ENCODE assay signal across 15 cellular contexts in the genomic region with DNA sequence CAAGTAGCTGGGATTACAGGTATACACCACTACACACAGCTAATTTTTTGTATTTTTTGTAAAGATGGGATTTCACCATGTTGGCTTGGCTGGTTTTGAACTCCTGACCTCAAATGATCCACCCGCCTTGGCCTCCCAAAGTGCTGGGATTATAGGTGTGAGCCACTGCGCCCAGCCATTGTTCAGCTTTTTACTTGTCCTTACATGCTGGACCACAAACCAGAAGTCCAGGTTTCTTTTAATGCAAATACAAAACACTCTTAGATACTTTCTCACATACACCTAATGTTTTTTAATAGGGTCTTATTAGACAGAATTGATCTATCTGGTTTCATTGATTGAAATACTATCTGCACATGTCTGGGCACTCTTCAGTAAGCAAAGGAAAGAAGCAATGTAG.
"Had no signal": no experiment of that assay in that cellular context is flagged by ENCODE, and none has a peak within 500 bp of the region (broad histone marks: within the 10 kb centered on the region; RNA-seq: fewer than 3 reads in every experiment).

No MANE protein-coding gene starts in this region.

- H3K27me3 ChIP-seq: body of pancreas, right atrium auricular region had no signal

- ATAC-seq: body of pancreas; left ventricle myocardium superior; stimulated activated effector memory CD8-positive, alpha-beta T cell treated with anti-CD3 and anti-CD28 coated beads, Interleukin-12 subunit alpha, Interleukin-12 subunit beta, amount 100 ng/mL, for 72 hours had no signal

- H3K27ac Mint-ChIP-seq: activated CD4-positive, alpha-beta memory T cell treated with anti-CD3 and anti-CD28 coated beads, Interleukin-2, amount 10 ng/mL, durations not matched to agents 7 days and 5 days; stimulated activated effector memory CD8-positive, alpha-beta T cell treated with anti-CD3 and anti-CD28 coated beads, Interleukin-12 subunit alpha, Interleukin-12 subunit beta, amount 100 ng/mL, for 72 hours had no signal

- H3K4me1 ChIP-seq: right atrium auricular region had no signal

- H3K27me3 Mint-ChIP-seq: activated CD4-positive, alpha-beta memory T cell treated with anti-CD3 and anti-CD28 coated beads, Interleukin-2, amount 10 ng/mL, durations not matched to agents 7 days and 5 days had no signal

- H3K9me3 Mint-ChIP-seq: stimulated activated effector memory CD8-positive, alpha-beta T cell treated with anti-CD3 and anti-CD28 coated beads, Interleukin-12 subunit alpha, Interleukin-12 subunit beta, amount 100 ng/mL, for 72 hours had no signal

- H3K4me3 Mint-ChIP-seq: activated CD4-positive, alpha-beta memory T cell treated with anti-CD3 and anti-CD28 coated beads, Interleukin-2, amount 10 ng/mL, durations not matched to agents 7 days and 5 days; stimulated activated effector memory CD8-positive, alpha-beta T cell treated with anti-CD3 and anti-CD28 coated beads, Interleukin-12 subunit alpha, Interleukin-12 subunit beta, amount 100 ng/mL, for 72 hours had no signal

- H3K36me3 ChIP-seq: right atrium auricular region had no signal

- H3K4me3 ChIP-seq: body of pancreas, right atrium auricular region, skin epidermis had no signal

- DNase-seq: activated CD4-positive, alpha-beta memory T cell treated with anti-CD3 and anti-CD28 coated beads, Interleukin-2, amount 10 ng/mL, durations not matched to agents 7 days and 5 days; activated CD4-positive, alpha-beta T cell treated with anti-CD3 and anti-CD28 coated beads for 1 hour; activated CD8-positive, alpha-beta memory T cell treated with anti-CD3 and anti-CD28 coated beads, Interleukin-2, amount 50 U/mL, for 48 hours; activated effector memory CD4-positive, alpha-beta T cell treated with Interleukin-2 at 50 U/mL for 16 hours; amniotic stem cell; body of pancreas; dermis blood vessel endothelial cell; hippocampal formation; left ventricle myocardium superior; posterior cingulate gyrus; T1000; trophoblast cell had no signal

- H3K36me3 Mint-ChIP-seq: stimulated activated effector memory CD8-positive, alpha-beta T cell treated with anti-CD3 and anti-CD28 coated beads, Interleukin-12 subunit alpha, Interleukin-12 subunit beta, amount 100 ng/mL, for 72 hours had no signal

- H3K27ac ChIP-seq: right atrium auricular region had no signal

- H3K9me3 ChIP-seq: body of pancreas, right atrium auricular region had no signal
